ENCODE assay signal across 1 cellular context in the genomic region with DNA sequence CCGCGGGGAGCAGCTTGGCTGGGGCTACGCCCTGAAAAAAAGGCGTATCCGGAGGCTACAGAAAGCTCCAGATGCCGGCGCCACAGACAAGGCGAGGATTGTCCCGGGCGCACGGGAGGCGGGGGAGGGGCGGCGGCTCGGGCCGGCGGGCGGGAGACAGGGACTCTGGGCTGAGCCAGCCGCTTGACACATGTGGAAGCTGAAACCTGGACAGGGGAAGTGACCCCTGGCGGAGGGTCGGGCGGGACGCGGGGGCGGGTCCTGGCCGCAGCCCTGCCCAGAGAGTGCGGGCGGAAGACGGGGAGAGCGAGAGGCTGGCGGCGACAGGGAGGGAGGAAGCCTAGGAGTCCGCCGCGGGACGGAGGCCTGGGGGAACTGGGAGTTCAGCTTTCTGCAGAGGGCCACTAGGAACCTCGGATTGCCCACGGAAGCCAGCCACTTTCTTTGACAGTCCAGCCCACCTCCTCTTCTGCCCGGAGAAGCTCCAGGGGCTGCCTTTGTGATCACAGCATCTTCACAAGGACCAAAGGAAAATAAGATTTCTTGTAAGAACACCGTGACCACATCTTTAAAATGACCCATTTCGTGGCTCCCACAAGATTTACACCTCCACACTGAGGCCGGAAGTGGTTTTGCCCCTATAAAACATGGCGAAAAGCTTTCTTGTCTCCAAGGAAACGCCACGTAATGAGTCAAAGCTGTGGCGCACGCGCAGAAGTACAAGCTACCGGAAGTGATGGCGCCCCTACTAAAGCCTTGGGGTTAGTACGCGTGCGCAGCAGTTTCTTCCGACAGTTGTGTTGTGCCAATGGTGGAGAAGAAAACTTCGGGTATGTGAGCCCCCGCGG.
A peak's percentile ranks its signal among the peaks of the same experiment; 100 is the strongest.
TF ChIP-seq lines count a peak whose summit lies in the region.

A gene with protein sequence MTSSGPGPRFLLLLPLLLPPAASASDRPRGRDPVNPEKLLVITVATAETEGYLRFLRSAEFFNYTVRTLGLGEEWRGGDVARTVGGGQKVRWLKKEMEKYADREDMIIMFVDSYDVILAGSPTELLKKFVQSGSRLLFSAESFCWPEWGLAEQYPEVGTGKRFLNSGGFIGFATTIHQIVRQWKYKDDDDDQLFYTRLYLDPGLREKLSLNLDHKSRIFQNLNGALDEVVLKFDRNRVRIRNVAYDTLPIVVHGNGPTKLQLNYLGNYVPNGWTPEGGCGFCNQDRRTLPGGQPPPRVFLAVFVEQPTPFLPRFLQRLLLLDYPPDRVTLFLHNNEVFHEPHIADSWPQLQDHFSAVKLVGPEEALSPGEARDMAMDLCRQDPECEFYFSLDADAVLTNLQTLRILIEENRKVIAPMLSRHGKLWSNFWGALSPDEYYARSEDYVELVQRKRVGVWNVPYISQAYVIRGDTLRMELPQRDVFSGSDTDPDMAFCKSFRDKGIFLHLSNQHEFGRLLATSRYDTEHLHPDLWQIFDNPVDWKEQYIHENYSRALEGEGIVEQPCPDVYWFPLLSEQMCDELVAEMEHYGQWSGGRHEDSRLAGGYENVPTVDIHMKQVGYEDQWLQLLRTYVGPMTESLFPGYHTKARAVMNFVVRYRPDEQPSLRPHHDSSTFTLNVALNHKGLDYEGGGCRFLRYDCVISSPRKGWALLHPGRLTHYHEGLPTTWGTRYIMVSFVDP (minus strand): TSS at position 194 of the 848 bp plus-strand sequence. CDS start 307 bp downstream, outside the sequence.
A gene (plus strand): TSS at position 778 of the 848 bp plus-strand sequence. CDS start 31 bp downstream, at position 809.

TF ChIP-seq in K562, 482 proteins besides CTCF, POLR2A, EP300 and RAD21 (continued from another document and continues in another):
- TF ChIP-seq HDAC6 (IDR thresholded peaks at IDR 0.05; ENCODE audit: low read depth, low read length), result no peak
- TF ChIP-seq ATF1 (CRISPR knock-in tag; IDR thresholded peaks at IDR 0.05), result no peak
- TF ChIP-seq ATF1 (tag; IDR thresholded peaks at IDR 0.05), result peak; percentile 91
- peak; percentile 86 for TF ChIP-seq ASH1L (IDR thresholded peaks at IDR 0.05; ENCODE audit: borderline replicate concordance, low read depth, partially characterized antibody)
- TF ChIP-seq MEF2D (tag; conservative IDR thresholded peaks at IDR 0.05; ENCODE audit: low read depth), result no peak
- TF ChIP-seq, protein P1, sequence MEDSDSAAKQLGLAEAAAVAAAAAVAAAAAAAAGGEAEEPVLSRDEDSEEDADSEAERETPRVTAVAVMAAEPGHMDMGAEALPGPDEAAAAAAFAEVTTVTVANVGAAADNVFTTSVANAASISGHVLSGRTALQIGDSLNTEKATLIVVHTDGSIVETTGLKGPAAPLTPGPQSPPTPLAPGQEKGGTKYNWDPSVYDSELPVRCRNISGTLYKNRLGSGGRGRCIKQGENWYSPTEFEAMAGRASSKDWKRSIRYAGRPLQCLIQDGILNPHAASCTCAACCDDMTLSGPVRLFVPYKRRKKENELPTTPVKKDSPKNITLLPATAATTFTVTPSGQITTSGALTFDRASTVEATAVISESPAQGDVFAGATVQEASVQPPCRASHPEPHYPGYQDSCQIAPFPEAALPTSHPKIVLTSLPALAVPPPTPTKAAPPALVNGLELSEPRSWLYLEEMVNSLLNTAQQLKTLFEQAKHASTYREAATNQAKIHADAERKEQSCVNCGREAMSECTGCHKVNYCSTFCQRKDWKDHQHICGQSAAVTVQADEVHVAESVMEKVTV (CRISPR knock-in tag; IDR thresholded peaks at IDR 0.05), result peak; percentile 19; the same call in 1 of the 2 replicates
- TF ChIP-seq, protein P2, sequence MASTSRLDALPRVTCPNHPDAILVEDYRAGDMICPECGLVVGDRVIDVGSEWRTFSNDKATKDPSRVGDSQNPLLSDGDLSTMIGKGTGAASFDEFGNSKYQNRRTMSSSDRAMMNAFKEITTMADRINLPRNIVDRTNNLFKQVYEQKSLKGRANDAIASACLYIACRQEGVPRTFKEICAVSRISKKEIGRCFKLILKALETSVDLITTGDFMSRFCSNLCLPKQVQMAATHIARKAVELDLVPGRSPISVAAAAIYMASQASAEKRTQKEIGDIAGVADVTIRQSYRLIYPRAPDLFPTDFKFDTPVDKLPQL (IDR thresholded peaks at IDR 0.05; ENCODE audit: extremely low read depth, insufficient read length), result no peak
- peak; percentile 57 to 97 for TF ChIP-seq SIN3A (IDR thresholded peaks at IDR 0.05; ENCODE audit: borderline replicate concordance in 2 of 2, control insufficient read depth in 1 of 2, low read depth in 2 of 2, low read length in 2 of 2)
- peak; percentile 20 for TF ChIP-seq SOX6 (IDR thresholded peaks at IDR 0.05)
- TF ChIP-seq TOE1 (IDR thresholded peaks at IDR 0.05; ENCODE audit: borderline replicate concordance), result 0 out of 2 replicates have a peak, but pooled peaks have one; percentile 34
- no peak for TF ChIP-seq TOE1 (CRISPR knock-in tag; IDR thresholded peaks at IDR 0.05; ENCODE audit: borderline replicate concordance, low read depth)
- TF ChIP-seq, protein P3, sequence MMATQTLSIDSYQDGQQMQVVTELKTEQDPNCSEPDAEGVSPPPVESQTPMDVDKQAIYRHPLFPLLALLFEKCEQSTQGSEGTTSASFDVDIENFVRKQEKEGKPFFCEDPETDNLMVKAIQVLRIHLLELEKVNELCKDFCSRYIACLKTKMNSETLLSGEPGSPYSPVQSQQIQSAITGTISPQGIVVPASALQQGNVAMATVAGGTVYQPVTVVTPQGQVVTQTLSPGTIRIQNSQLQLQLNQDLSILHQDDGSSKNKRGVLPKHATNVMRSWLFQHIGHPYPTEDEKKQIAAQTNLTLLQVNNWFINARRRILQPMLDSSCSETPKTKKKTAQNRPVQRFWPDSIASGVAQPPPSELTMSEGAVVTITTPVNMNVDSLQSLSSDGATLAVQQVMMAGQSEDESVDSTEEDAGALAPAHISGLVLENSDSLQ (IDR thresholded peaks at IDR 0.05), result peak; percentile 38; the same call in 1 of the 2 replicates
- peak; percentile 97 to 99 for TF ChIP-seq ARNT (IDR thresholded peaks at IDR 0.05)
- TF ChIP-seq MEIS2 (IDR thresholded peaks at IDR 0.05; ENCODE audit: partially characterized antibody), result peak; percentile 91
- TF ChIP-seq, protein P4, sequence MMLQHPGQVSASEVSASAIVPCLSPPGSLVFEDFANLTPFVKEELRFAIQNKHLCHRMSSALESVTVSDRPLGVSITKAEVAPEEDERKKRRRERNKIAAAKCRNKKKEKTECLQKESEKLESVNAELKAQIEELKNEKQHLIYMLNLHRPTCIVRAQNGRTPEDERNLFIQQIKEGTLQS (IDR thresholded peaks at IDR 0.05), result peak; percentile 35; the same call in 1 of the 2 replicates
- TF ChIP-seq, protein P4 (CRISPR knock-in tag; conservative IDR thresholded peaks at IDR 0.05), result no peak
- TF ChIP-seq, protein P5, sequence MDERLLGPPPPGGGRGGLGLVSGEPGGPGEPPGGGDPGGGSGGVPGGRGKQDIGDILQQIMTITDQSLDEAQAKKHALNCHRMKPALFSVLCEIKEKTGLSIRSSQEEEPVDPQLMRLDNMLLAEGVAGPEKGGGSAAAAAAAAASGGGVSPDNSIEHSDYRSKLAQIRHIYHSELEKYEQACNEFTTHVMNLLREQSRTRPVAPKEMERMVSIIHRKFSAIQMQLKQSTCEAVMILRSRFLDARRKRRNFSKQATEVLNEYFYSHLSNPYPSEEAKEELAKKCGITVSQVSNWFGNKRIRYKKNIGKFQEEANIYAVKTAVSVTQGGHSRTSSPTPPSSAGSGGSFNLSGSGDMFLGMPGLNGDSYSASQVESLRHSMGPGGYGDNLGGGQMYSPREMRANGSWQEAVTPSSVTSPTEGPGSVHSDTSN (CRISPR knock-in tag; IDR thresholded peaks at IDR 0.05; ENCODE audit: low read depth), result no peak
- TF ChIP-seq, protein P5 (tag; conservative IDR thresholded peaks at IDR 0.05; ENCODE audit: low read depth), result peak; percentile 60
- TF ChIP-seq MBD2 (IDR thresholded peaks at IDR 0.05; ENCODE audit: borderline replicate concordance, low read depth), result peak; percentile 47
- TF ChIP-seq RBM34 (IDR thresholded peaks at IDR 0.05; ENCODE audit: borderline replicate concordance, insufficient read depth, low read length), result no peak
- TF ChIP-seq ATF7 (IDR thresholded peaks at IDR 0.05), result peak; percentile 69; the same call in 1 of the 2 replicates
- TF ChIP-seq, protein P6, sequence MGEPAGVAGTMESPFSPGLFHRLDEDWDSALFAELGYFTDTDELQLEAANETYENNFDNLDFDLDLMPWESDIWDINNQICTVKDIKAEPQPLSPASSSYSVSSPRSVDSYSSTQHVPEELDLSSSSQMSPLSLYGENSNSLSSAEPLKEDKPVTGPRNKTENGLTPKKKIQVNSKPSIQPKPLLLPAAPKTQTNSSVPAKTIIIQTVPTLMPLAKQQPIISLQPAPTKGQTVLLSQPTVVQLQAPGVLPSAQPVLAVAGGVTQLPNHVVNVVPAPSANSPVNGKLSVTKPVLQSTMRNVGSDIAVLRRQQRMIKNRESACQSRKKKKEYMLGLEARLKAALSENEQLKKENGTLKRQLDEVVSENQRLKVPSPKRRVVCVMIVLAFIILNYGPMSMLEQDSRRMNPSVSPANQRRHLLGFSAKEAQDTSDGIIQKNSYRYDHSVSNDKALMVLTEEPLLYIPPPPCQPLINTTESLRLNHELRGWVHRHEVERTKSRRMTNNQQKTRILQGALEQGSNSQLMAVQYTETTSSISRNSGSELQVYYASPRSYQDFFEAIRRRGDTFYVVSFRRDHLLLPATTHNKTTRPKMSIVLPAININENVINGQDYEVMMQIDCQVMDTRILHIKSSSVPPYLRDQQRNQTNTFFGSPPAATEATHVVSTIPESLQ (CRISPR knock-in tag; IDR thresholded peaks at IDR 0.05), result peak; percentile 6; the same call in 1 of the 2 replicates
- 0 out of 2 replicates have a peak, but pooled peaks have one; percentile 21 for TF ChIP-seq CTBP1 (IDR thresholded peaks at IDR 0.05; ENCODE audit: borderline replicate concordance)
- peak; percentile 70 for TF ChIP-seq PHF8 (IDR thresholded peaks at IDR 0.05; ENCODE audit: borderline replicate concordance, low read length)
- TF ChIP-seq, protein P7, sequence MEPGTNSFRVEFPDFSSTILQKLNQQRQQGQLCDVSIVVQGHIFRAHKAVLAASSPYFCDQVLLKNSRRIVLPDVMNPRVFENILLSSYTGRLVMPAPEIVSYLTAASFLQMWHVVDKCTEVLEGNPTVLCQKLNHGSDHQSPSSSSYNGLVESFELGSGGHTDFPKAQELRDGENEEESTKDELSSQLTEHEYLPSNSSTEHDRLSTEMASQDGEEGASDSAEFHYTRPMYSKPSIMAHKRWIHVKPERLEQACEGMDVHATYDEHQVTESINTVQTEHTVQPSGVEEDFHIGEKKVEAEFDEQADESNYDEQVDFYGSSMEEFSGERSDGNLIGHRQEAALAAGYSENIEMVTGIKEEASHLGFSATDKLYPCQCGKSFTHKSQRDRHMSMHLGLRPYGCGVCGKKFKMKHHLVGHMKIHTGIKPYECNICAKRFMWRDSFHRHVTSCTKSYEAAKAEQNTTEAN (CRISPR knock-in tag; IDR thresholded peaks at IDR 0.05), result no peak
- peak; percentile 46; the same call in 1 of the 2 replicates for TF ChIP-seq KLF16 (IDR thresholded peaks at IDR 0.05)
- TF ChIP-seq NCOR1 (IDR thresholded peaks at IDR 0.05), result peak; percentile 69
- TF ChIP-seq HSF4 (CRISPR knock-in tag; IDR thresholded peaks at IDR 0.05; ENCODE audit: borderline replicate concordance), result 0 out of 2 replicates have a peak, but pooled peaks have one; percentile 59
- TF ChIP-seq, protein P8, sequence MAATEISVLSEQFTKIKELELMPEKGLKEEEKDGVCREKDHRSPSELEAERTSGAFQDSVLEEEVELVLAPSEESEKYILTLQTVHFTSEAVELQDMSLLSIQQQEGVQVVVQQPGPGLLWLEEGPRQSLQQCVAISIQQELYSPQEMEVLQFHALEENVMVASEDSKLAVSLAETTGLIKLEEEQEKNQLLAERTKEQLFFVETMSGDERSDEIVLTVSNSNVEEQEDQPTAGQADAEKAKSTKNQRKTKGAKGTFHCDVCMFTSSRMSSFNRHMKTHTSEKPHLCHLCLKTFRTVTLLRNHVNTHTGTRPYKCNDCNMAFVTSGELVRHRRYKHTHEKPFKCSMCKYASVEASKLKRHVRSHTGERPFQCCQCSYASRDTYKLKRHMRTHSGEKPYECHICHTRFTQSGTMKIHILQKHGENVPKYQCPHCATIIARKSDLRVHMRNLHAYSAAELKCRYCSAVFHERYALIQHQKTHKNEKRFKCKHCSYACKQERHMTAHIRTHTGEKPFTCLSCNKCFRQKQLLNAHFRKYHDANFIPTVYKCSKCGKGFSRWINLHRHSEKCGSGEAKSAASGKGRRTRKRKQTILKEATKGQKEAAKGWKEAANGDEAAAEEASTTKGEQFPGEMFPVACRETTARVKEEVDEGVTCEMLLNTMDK (IDR thresholded peaks at IDR 0.05; ENCODE audit: borderline replicate concordance, insufficient read depth, low read depth, low read length, poor library complexity, severe bottlenecking), result peak; percentile 63
- peak; percentile 53 to 92 for TF ChIP-seq MAZ (CRISPR knock-in tag; conservative IDR thresholded peaks at IDR 0.05 in 1 of 2, IDR thresholded peaks at IDR 0.05 in 1 of 2)
- TF ChIP-seq, protein P9, sequence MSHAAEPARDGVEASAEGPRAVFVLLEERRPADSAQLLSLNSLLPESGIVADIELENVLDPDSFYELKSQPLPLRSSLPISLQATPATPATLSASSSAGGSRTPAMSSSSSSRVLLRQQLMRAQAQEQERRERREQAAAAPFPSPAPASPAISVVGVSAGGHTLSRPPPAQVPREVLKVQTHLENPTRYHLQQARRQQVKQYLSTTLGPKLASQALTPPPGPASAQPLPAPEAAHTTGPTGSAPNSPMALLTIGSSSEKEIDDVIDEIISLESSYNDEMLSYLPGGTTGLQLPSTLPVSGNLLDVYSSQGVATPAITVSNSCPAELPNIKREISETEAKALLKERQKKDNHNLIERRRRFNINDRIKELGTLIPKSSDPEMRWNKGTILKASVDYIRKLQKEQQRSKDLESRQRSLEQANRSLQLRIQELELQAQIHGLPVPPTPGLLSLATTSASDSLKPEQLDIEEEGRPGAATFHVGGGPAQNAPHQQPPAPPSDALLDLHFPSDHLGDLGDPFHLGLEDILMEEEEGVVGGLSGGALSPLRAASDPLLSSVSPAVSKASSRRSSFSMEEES (CRISPR knock-in tag; IDR thresholded peaks at IDR 0.05), result no peak
- peak; percentile 42 for TF ChIP-seq CHD2 (IDR thresholded peaks at IDR 0.05; ENCODE audit: low read depth, low read length)
- TF ChIP-seq, protein P10, sequence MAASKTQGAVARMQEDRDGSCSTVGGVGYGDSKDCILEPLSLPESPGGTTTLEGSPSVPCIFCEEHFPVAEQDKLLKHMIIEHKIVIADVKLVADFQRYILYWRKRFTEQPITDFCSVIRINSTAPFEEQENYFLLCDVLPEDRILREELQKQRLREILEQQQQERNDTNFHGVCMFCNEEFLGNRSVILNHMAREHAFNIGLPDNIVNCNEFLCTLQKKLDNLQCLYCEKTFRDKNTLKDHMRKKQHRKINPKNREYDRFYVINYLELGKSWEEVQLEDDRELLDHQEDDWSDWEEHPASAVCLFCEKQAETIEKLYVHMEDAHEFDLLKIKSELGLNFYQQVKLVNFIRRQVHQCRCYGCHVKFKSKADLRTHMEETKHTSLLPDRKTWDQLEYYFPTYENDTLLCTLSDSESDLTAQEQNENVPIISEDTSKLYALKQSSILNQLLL (CRISPR knock-in tag; IDR thresholded peaks at IDR 0.05; ENCODE audit: borderline replicate concordance), result no peak
- TF ChIP-seq POLR2AphosphoS5 (IDR thresholded peaks at IDR 0.05; ENCODE audit: control insufficient read depth, insufficient read depth, low read depth, low read length), result peak; percentile 42
